ENCODE assay signal across 18 cellular contexts in the genomic region with DNA sequence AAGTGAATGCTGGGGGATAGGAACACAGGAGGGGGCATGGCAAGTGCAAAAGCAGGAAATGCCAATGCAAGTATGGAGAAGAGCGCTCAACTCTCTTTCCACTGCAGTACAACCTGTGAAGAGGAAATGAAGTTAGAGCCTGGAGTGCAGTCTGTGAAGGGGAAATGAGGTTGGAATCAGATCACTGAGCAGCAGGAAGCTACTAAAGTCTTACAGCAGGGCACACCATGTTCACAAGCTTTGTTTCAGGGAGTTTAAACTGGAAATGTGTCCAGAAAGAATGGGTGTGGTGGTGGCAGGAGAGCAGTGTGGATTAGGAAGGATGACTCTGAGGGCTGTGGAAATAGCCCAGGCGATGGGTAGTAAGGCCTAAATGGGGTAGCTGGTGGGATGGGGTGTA. TPM values are rescaled to one million over a fixed set of nuclear protein-coding genes. Genes with fewer than 3 reads are reported as not detected.
DNase-seq lines count a peak whose midpoint lies in the region; ATAC-seq and TF ChIP-seq lines count a peak whose summit lies in the region.
"Had no signal": no experiment of that assay in that cellular context is flagged by ENCODE, and none has a peak within 500 bp of the region (broad histone marks: within the 10 kb centered on the region; RNA-seq: fewer than 3 reads in every experiment).

No MANE protein-coding gene starts in this region.

- no peaks in the 10 kb centered on the region for H4K20me1 ChIP-seq in GM23338 (replicated peaks; ENCODE audit: insufficient read depth)

- peak; percentile 14 for DNase-seq in GM23338 (ENCODE audit: low spot score)
- DNase-seq in dermis microvascular lymphatic vessel endothelial cell (ENCODE audit: low read depth in 2 of 2), result peak; percentile 88 to 89
- DNase-seq in left lung, result no peak
- DNase-seq in stomach, result no peak
- DNase-seq in H4 (ENCODE audit: low spot score), result no peak
- DNase-seq in left lobe of liver (ENCODE audit: low spot score), result no peak
- DNase-seq in HCEC 1CT, result no peak
- no peak for DNase-seq in stimulated activated CD4-positive, alpha-beta T cell treated with anti-CD3 and anti-CD28 coated beads, Interleukin-4, amount 100 ng/mL, for 4 hours
- DNase-seq: adrenal gland; left cardiac atrium; MG63; NK-92 treated with Interleukin-12 subunit alpha and Interleukin-12 subunit beta, amount 100 ng/mL, for 24 hours; ovary; SK-N-SH; stimulated activated CD8-positive, alpha-beta memory T cell treated with anti-CD3 and anti-CD28 coated beads, Interleukin-4, amount 100 ng/mL, for 48 hours; WERI-Rb-1 had no signal

- no peak for TF ChIP-seq EP300 in stomach (IDR thresholded peaks at IDR 0.05)

- ATAC-seq in GM23338 (no peak), left lung (peak; percentile 29), left lobe of liver (no peak)

- no peaks in the 10 kb centered on the region for H3K9me2 ChIP-seq in GM23338 (ENCODE audit: insufficient read depth)
- H3K9me2 ChIP-seq: SK-N-SH had no signal

- H3K79me2 ChIP-seq in GM23338 (replicated peaks; ENCODE audit: insufficient read depth), result no peaks in the 10 kb centered on the region

- H3K4me1 ChIP-seq in GM23338 (ENCODE audit: insufficient read depth), result peaks cover 6% of the 10 kb centered on the region; the same call in 1 of the 2 replicates
- no peaks in the 10 kb centered on the region for H3K4me1 ChIP-seq in left lung
- H3K4me1 ChIP-seq in stomach, result peaks cover 0 to 40% (median 21%) of the 10 kb centered on the region in 4 donors
- H3K4me1 ChIP-seq: adrenal gland, HAP-1 had no signal

- intact Hi-C loops in left lung (cut with DNase I) (no loop called here), stomach (cut with DNase I; ENCODE audit: low total_unique reads) (no loop called here)

- H3K4me3 Mint-ChIP-seq in GM23338, result no peak overlapping the region
- H3K4me3 Mint-ChIP-seq: CD14-positive monocyte had no signal

- H3K36me3 ChIP-seq in GM23338 (ENCODE audit: insufficient read depth) (no peaks in the 10 kb centered on the region), left lung (no peaks in the 10 kb centered on the region), stomach (peaks cover 9 to 36% (median 35%) of the 10 kb centered on the region in 4 donors)
- H3K36me3 ChIP-seq: adrenal gland, HAP-1, MG63, ovary, WERI-Rb-1 had no signal

- no peaks in the 10 kb centered on the region; the same call in 2 of the 3 replicates for H3K9me3 Mint-ChIP-seq in GM23338

- no peaks in the 10 kb centered on the region for H3K9me3 ChIP-seq in left lung
- H3K9me3 ChIP-seq in stomach, result no peaks in the 10 kb centered on the region
- H3K9me3 ChIP-seq: adrenal gland, HAP-1, MG63, ovary, SK-N-SH had no signal

- H3K27ac Mint-ChIP-seq in GM23338, result peak overlapping the region; percentile 9; the same call in 1 of the 2 replicates
- H3K27ac Mint-ChIP-seq: CD14-positive monocyte had no signal

- 81 to 90% (median 87%) methylated on average over 2 of the region's 2 CpGs for WGBS in stomach, 5 donors

- H3K4me2 ChIP-seq in GM23338, result no peak overlapping the region
- H3K4me2 ChIP-seq: SK-N-SH had no signal

- peak overlapping the region; percentile 25; the same call in 1 of the 2 replicates for H2AFZ ChIP-seq in GM23338

- TF ChIP-seq POLR2A in stomach (IDR thresholded peaks at IDR 0.05), result no peak

- no peaks in the 10 kb centered on the region for H3K36me3 Mint-ChIP-seq in GM23338 (ENCODE audit: low read depth)
- H3K36me3 Mint-ChIP-seq: CD14-positive monocyte had no signal

- TF ChIP-seq CTCF in GM23338 (conservative IDR thresholded peaks at IDR 0.05; ENCODE audit: low read depth in 2 of 2) (no peak), left lung (IDR thresholded peaks at IDR 0.05) (no peak), stomach (IDR thresholded peaks at IDR 0.05) (no peak)

- H3K27ac ChIP-seq in GM23338 (ENCODE audit: low read depth), result no peak overlapping the region
- peak overlapping the region in 1 of 2 donors; percentile 46 for H3K27ac ChIP-seq in left lung
- peak overlapping the region; percentile 6 to 59 (median 34) for H3K27ac ChIP-seq in stomach
- H3K27ac ChIP-seq: adrenal gland, ovary, WERI-Rb-1 had no signal

- no peaks in the 10 kb centered on the region for H3F3A ChIP-seq in GM23338 (replicated peaks; ENCODE audit: low read depth)

- peaks cover 6% of the 10 kb centered on the region for H3K27me3 Mint-ChIP-seq in GM23338 (ENCODE audit: insufficient read depth, low read depth, poor library complexity)

- no peaks in the 10 kb centered on the region for H3K27me3 ChIP-seq in GM23338 (ENCODE audit: insufficient read depth)
- no peaks in the 10 kb centered on the region for H3K27me3 ChIP-seq in left lung
- no peaks in the 10 kb centered on the region for H3K27me3 ChIP-seq in stomach
- H3K27me3 ChIP-seq: adrenal gland, MG63, ovary had no signal

- H3K4me1 Mint-ChIP-seq in GM23338, result peaks cover 6% of the 10 kb centered on the region

- H3K4me3 ChIP-seq in GM23338, result no peak overlapping the region
- no peak overlapping the region for H3K4me3 ChIP-seq in left lung
- H3K4me3 ChIP-seq in stomach, result no peak overlapping the region
- H3K4me3 ChIP-seq: adrenal gland, HAP-1, MG63, ovary had no signal

TF ChIP-seq in GM23338, 12 proteins besides CTCF, POLR2A, EP300 and RAD21:
- no peak for TF ChIP-seq STAT1 (IDR thresholded peaks at IDR 0.05; ENCODE audit: unreplicated experiment)

RNA-seq across cellular contexts. Expression of a gene that starts 15.4 kb away (rescaled TPM):
- total RNA-seq in GM23338 (2014; rRNA removed; shearing (Covaris generic)), result 0.12 and 0.14 TPM in 2 replicates
- polyA plus RNA-seq in GM23338 (2016; fragmentation: Nextera tagmentation; extraction: Ambion mirVana) (0.78 and 0.79 TPM in 2 replicates), stomach (10 to 100 TPM in 1 of 3 donors, 1 to 10 TPM in 2; 8.0 to 15.1 (median 9.3) TPM)
- total RNA-seq in dermis microvascular lymphatic vessel endothelial cell (8.3 and 20.6 TPM in 2 replicates), left lung (1 to 10 TPM; 4.2 to 7.3 TPM), stomach (10 to 100 TPM; 21.3 to 64.2 (median 25.7) TPM), left lobe of liver (6.5 TPM)
- 0.81 and 0.90 TPM in 2 replicates for total RNA-seq in H4 (2014; rRNA removed; shearing (Covaris generic))
- polyA plus RNA-seq: CD14-positive monocyte had no signal

RNA-seq across cellular contexts. Expression of a gene that starts 45.5 kb away (rescaled TPM):
- total RNA-seq in GM23338 (2014; rRNA removed; shearing (Covaris generic)), result 233 and 235 TPM in 2 replicates
- polyA plus RNA-seq in GM23338 (2016; fragmentation: Nextera tagmentation; extraction: Ambion mirVana) (110 and 114 TPM in 2 replicates), stomach (10 to 100 TPM; 60.5 to 95.5 (median 74.8) TPM)
- total RNA-seq in dermis microvascular lymphatic vessel endothelial cell (302 and 317 TPM in 2 replicates), left lung (100 to 1,000 TPM; 206 to 217 TPM), stomach (100 to 1,000 TPM; 171 to 408 (median 217) TPM), left lobe of liver (82.6 TPM)
- total RNA-seq in H4 (2014; rRNA removed; shearing (Covaris generic)), result 222 and 250 TPM in 2 replicates

Comparison
In these comparisons a context has a peak if more than half of its experiments do, and no peak if none do; other contexts are left out.
1. DNase-seq: peak in GM23338 (single experiment) and dermis microvascular lymphatic vessel endothelial cell (2 of 2); none in left lung (0 of 2), stomach (single experiment), H4 (single experiment), left lobe of liver (single experiment), HCEC 1CT (single experiment) and stimulated activated CD4-positive, alpha-beta T cell treated with anti-CD3 and anti-CD28 coated beads, Interleukin-4, amount 100 ng/mL, for 4 hours (0 of 2).